ENCODE assay signal across 15 cellular contexts in genomic region chr15:74641151-74641550, GRCh38. TPM values are rescaled to one million over a fixed set of nuclear protein-coding genes. Genes with fewer than 3 reads are reported as not detected.
A peak's percentile ranks its signal among the peaks of the same experiment; 100 is the strongest.
DNase-seq lines count a peak whose midpoint lies in the region; ATAC-seq and TF ChIP-seq lines count a peak whose summit lies in the region.
"Had no signal": no experiment of that assay in that cellular context is flagged by ENCODE, and none has a peak within 500 bp of the region (broad histone marks: within the 10 kb centered on the region; RNA-seq: fewer than 3 reads in every experiment).

No MANE protein-coding gene starts in this region.

- H3K79me2 ChIP-seq in hepatocyte, result peaks cover 36% of the 10 kb centered on the region
- no peaks in the 10 kb centered on the region for H3K79me2 ChIP-seq in mesendoderm (ENCODE audit: control insufficient read depth, insufficient read depth, low read length)

- peaks cover 20% of the 10 kb centered on the region for H3K4me1 Mint-ChIP-seq in activated CD8-positive, alpha-beta T cell treated with anti-CD3 and anti-CD28 coated beads for 36 hours (ENCODE audit: low read depth)
- peaks cover 6% of the 10 kb centered on the region for H3K4me1 Mint-ChIP-seq in activated CD8-positive, alpha-beta T cell treated with anti-CD3 and anti-CD28 coated beads, Interleukin-2, amount 10 ng/mL, durations not matched to agents 7 days and 5 days (ENCODE audit: low read depth)
- H3K4me1 Mint-ChIP-seq in activated T-helper 17 cell treated with anti-CD3 and anti-CD28 coated beads, Interleukin-2, amount 50 U/mL, for 72 hours, result peaks cover 7% of the 10 kb centered on the region
- peaks cover 9% of the 10 kb centered on the region for H3K4me1 Mint-ChIP-seq in T-helper 2 cell treated with Interferon-gamma antibody and Interleukin-4, amounts not matched to agents 5 μg/mL and 100 μg/mL, for 36 hours (ENCODE audit: low read depth)

- H3K4me1 ChIP-seq in hepatocyte (ENCODE audit: insufficient read depth) (peaks cover 30% of the 10 kb centered on the region), stomach (peaks cover 21 to 48% (median 41%) of the 10 kb centered on the region in 4 donors), mesendoderm (ENCODE audit: control insufficient read depth, low read depth, low read length) (peaks cover 20% of the 10 kb centered on the region)

- 89% methylated on average over 1 of the region's 1 CpG for WGBS in hepatocyte (ENCODE audit: low lambda C conversion rate, missing lambda C conversion rate)
- WGBS in stomach, 5 donors, result 53 to 65% (median 56%) methylated on average over 1 of the region's 1 CpG
- no CpG with 5 or more reads among the region's 1 CpG for WGBS in mesendoderm (ENCODE audit: extremely low coverage, insufficient coverage, low lambda C conversion rate)

- no peak overlapping the region for H4K5ac ChIP-seq in mesendoderm (ENCODE audit: low read length)

- H2AK5ac ChIP-seq in mesendoderm (ENCODE audit: low read length), result no peak overlapping the region

- no peak for TF ChIP-seq EP300 in stomach (IDR thresholded peaks at IDR 0.05)

- no peaks in the 10 kb centered on the region for H4K20me1 ChIP-seq in hepatocyte (ENCODE audit: insufficient read depth, poor library complexity, severe bottlenecking)

- peak overlapping the region; percentile 96 for H3K27ac ChIP-seq in hepatocyte
- H3K27ac ChIP-seq in stomach, result peak overlapping the region; percentile 6 to 84 (median 80)
- H3K27ac ChIP-seq in mesendoderm (ENCODE audit: low read depth, low read length), result no peak overlapping the region
- H3K27ac ChIP-seq: SJSA1 had no signal

- DNase-seq in activated CD8-positive, alpha-beta T cell treated with anti-CD3 and anti-CD28 coated beads for 36 hours, result no peak
- DNase-seq in activated CD8-positive, alpha-beta T cell treated with anti-CD3 and anti-CD28 coated beads, Interleukin-2, amount 10 ng/mL, durations not matched to agents 7 days and 5 days, result no peak
- no peak for DNase-seq in hepatocyte (ENCODE audit: low spot score)
- DNase-seq in stomach, result no peak
- DNase-seq in mesendoderm, result no peak
- DNase-seq in T-helper 2 cell treated with Interferon-gamma antibody and Interleukin-4, amounts not matched to agents 5 μg/mL and 100 μg/mL, for 36 hours (ENCODE audit: low spot score), result no peak
- DNase-seq: activated CD4-positive, alpha-beta T cell treated with anti-CD3 and anti-CD28 coated beads for 4 hours; anterior cingulate cortex; DMS53; NCI-H1092 treated with DMSO at 0.1 percent for 48 hours; NCI-H1930 had no signal

- no peak overlapping the region for H3K9ac ChIP-seq in mesendoderm (ENCODE audit: low read length)

- H3K18ac ChIP-seq in mesendoderm (ENCODE audit: low read length), result no peak overlapping the region

- no peak overlapping the region for H2BK15ac ChIP-seq in mesendoderm (replicated peaks; ENCODE audit: low read depth)

- H3K79me1 ChIP-seq in mesendoderm (ENCODE audit: low read length), result peaks cover 9% of the 10 kb centered on the region

- H3K27me3 ChIP-seq in hepatocyte (no peaks in the 10 kb centered on the region), stomach (no peaks in the 10 kb centered on the region), mesendoderm (ENCODE audit: insufficient read depth, low read length, poor library complexity) (no peaks in the 10 kb centered on the region)
- H3K27me3 ChIP-seq: SJSA1 had no signal

- POLR2A ChIA-PET in activated CD8-positive, alpha-beta T cell treated with anti-CD3 and anti-CD28 coated beads for 36 hours (lab: Charles Lee), result interaction anchor here (0.9 to 1.2 kb wide), 4 partner anchors 9 to 136 kb away, joined by 3 to 5 read pairs (median 4); no protein-coding TSS in a partner anchor
- POLR2A ChIA-PET in activated CD8-positive, alpha-beta T cell treated with anti-CD3 and anti-CD28 coated beads, Interleukin-2, amount 10 ng/mL, durations not matched to agents 7 days and 5 days (lab: Charles Lee), result interaction anchor here (1.0 kb wide), 1 partner anchor 101 kb away, joined by 3 read pairs; the partner anchor contains the start of gene ARID3B

- no peak for ATAC-seq in activated CD8-positive, alpha-beta T cell treated with anti-CD3 and anti-CD28 coated beads for 36 hours
- no peak for ATAC-seq in activated CD8-positive, alpha-beta T cell treated with anti-CD3 and anti-CD28 coated beads, Interleukin-2, amount 10 ng/mL, durations not matched to agents 7 days and 5 days
- ATAC-seq in activated T-helper 17 cell treated with anti-CD3 and anti-CD28 coated beads, Interleukin-2, amount 50 U/mL, for 72 hours (replicated peaks), result no peak
- no peak for ATAC-seq in GM18505 (IDR thresholded peaks at IDR 0.05; ENCODE audit: unreplicated experiment)

- H3K4me2 ChIP-seq in hepatocyte (no peak overlapping the region), mesendoderm (ENCODE audit: low read length) (no peak overlapping the region)

- H3K56ac ChIP-seq in mesendoderm (ENCODE audit: low read length), result no peak overlapping the region

- H3K4me3 Mint-ChIP-seq in activated CD8-positive, alpha-beta T cell treated with anti-CD3 and anti-CD28 coated beads for 36 hours, result no peak overlapping the region
- no peak overlapping the region for H3K4me3 Mint-ChIP-seq in activated CD8-positive, alpha-beta T cell treated with anti-CD3 and anti-CD28 coated beads, Interleukin-2, amount 10 ng/mL, durations not matched to agents 7 days and 5 days
- no peak overlapping the region for H3K4me3 Mint-ChIP-seq in activated T-helper 17 cell treated with anti-CD3 and anti-CD28 coated beads, Interleukin-2, amount 50 U/mL, for 72 hours
- no peak overlapping the region for H3K4me3 Mint-ChIP-seq in T-helper 2 cell treated with Interferon-gamma antibody and Interleukin-4, amounts not matched to agents 5 μg/mL and 100 μg/mL, for 36 hours
- H3K4me3 Mint-ChIP-seq: memory B cell had no signal

- H2BK120ac ChIP-seq in mesendoderm (ENCODE audit: low read depth, low read length), result no peak overlapping the region

- no peak overlapping the region for H4K8ac ChIP-seq in mesendoderm (ENCODE audit: low read depth, low read length)

- H3K27me3 Mint-ChIP-seq in activated CD8-positive, alpha-beta T cell treated with anti-CD3 and anti-CD28 coated beads for 36 hours, result no peaks in the 10 kb centered on the region
- H3K27me3 Mint-ChIP-seq in activated CD8-positive, alpha-beta T cell treated with anti-CD3 and anti-CD28 coated beads, Interleukin-2, amount 10 ng/mL, durations not matched to agents 7 days and 5 days (ENCODE audit: low read depth), result no peaks in the 10 kb centered on the region
- H3K27me3 Mint-ChIP-seq in activated T-helper 17 cell treated with anti-CD3 and anti-CD28 coated beads, Interleukin-2, amount 50 U/mL, for 72 hours, result no peaks in the 10 kb centered on the region
- no peaks in the 10 kb centered on the region for H3K27me3 Mint-ChIP-seq in T-helper 2 cell treated with Interferon-gamma antibody and Interleukin-4, amounts not matched to agents 5 μg/mL and 100 μg/mL, for 36 hours (ENCODE audit: low read depth)
- H3K27me3 Mint-ChIP-seq: memory B cell had no signal

- H3K36me3 ChIP-seq in hepatocyte (replicated peaks; ENCODE audit: insufficient read depth, low read depth), result no peaks in the 10 kb centered on the region
- peaks cover 40 to 67% (median 47%) of the 10 kb centered on the region in 4 donors for H3K36me3 ChIP-seq in stomach
- no peaks in the 10 kb centered on the region for H3K36me3 ChIP-seq in mesendoderm (ENCODE audit: control insufficient read depth, insufficient read depth, low read length)

- TF ChIP-seq CTCF in activated CD8-positive, alpha-beta T cell treated with anti-CD3 and anti-CD28 coated beads for 36 hours (IDR thresholded peaks at IDR 0.05), result no peak
- TF ChIP-seq CTCF in hepatocyte (IDR thresholded peaks at IDR 0.05; ENCODE audit: poor library complexity), result no peak
- no peak for TF ChIP-seq CTCF in stomach (IDR thresholded peaks at IDR 0.05)

- no peaks in the 10 kb centered on the region for H3K9me2 ChIP-seq in hepatocyte (replicated peaks; ENCODE audit: insufficient read depth)

- no peak overlapping the region for H2AFZ ChIP-seq in hepatocyte

- no peaks in the 10 kb centered on the region for H3K9me3 Mint-ChIP-seq in activated CD8-positive, alpha-beta T cell treated with anti-CD3 and anti-CD28 coated beads for 36 hours
- no peaks in the 10 kb centered on the region for H3K9me3 Mint-ChIP-seq in activated CD8-positive, alpha-beta T cell treated with anti-CD3 and anti-CD28 coated beads, Interleukin-2, amount 10 ng/mL, durations not matched to agents 7 days and 5 days (ENCODE audit: insufficient read depth)
- H3K9me3 Mint-ChIP-seq in activated T-helper 17 cell treated with anti-CD3 and anti-CD28 coated beads, Interleukin-2, amount 50 U/mL, for 72 hours, result no peaks in the 10 kb centered on the region
- H3K9me3 Mint-ChIP-seq in T-helper 2 cell treated with Interferon-gamma antibody and Interleukin-4, amounts not matched to agents 5 μg/mL and 100 μg/mL, for 36 hours, result no peaks in the 10 kb centered on the region
- H3K9me3 Mint-ChIP-seq: memory B cell had no signal

- no peak overlapping the region for H3K4ac ChIP-seq in mesendoderm (ENCODE audit: low read depth, low read length)

- no peak for TF ChIP-seq POLR2A in stomach (IDR thresholded peaks at IDR 0.05)
- TF ChIP-seq POLR2A in GM18505 (IDR thresholded peaks at IDR 0.05; ENCODE audit: borderline replicate concordance, extremely low read depth, insufficient read depth, insufficient read length), result no peak

- peaks cover 12% of the 10 kb centered on the region for H3K36me3 Mint-ChIP-seq in activated CD8-positive, alpha-beta T cell treated with anti-CD3 and anti-CD28 coated beads for 36 hours (ENCODE audit: low read depth)
- H3K36me3 Mint-ChIP-seq in activated CD8-positive, alpha-beta T cell treated with anti-CD3 and anti-CD28 coated beads, Interleukin-2, amount 10 ng/mL, durations not matched to agents 7 days and 5 days (ENCODE audit: low read depth), result peaks cover 21% of the 10 kb centered on the region
- peaks cover 65% of the 10 kb centered on the region for H3K36me3 Mint-ChIP-seq in activated T-helper 17 cell treated with anti-CD3 and anti-CD28 coated beads, Interleukin-2, amount 50 U/mL, for 72 hours (ENCODE audit: low read depth)
- H3K36me3 Mint-ChIP-seq in T-helper 2 cell treated with Interferon-gamma antibody and Interleukin-4, amounts not matched to agents 5 μg/mL and 100 μg/mL, for 36 hours (ENCODE audit: low read depth), result peaks cover 10% of the 10 kb centered on the region

- no peak overlapping the region for H2BK5ac ChIP-seq in mesendoderm (ENCODE audit: low read length)

- peak overlapping the region; percentile 55 for H3K27ac Mint-ChIP-seq in activated CD8-positive, alpha-beta T cell treated with anti-CD3 and anti-CD28 coated beads for 36 hours
- H3K27ac Mint-ChIP-seq in activated CD8-positive, alpha-beta T cell treated with anti-CD3 and anti-CD28 coated beads, Interleukin-2, amount 10 ng/mL, durations not matched to agents 7 days and 5 days, result no peak overlapping the region
- H3K27ac Mint-ChIP-seq in activated T-helper 17 cell treated with anti-CD3 and anti-CD28 coated beads, Interleukin-2, amount 50 U/mL, for 72 hours, result peak overlapping the region; percentile 67
- H3K27ac Mint-ChIP-seq in T-helper 2 cell treated with Interferon-gamma antibody and Interleukin-4, amounts not matched to agents 5 μg/mL and 100 μg/mL, for 36 hours, result no peak overlapping the region
- H3K27ac Mint-ChIP-seq: memory B cell had no signal

- intact Hi-C loops in activated CD8-positive, alpha-beta T cell treated with anti-CD3 and anti-CD28 coated beads for 36 hours (cut with micrococcal nuclease), result no loop called here
- intact Hi-C loops in stomach (cut with DNase I; ENCODE audit: low total_unique reads), result no loop called here

- no peak overlapping the region for H3K23ac ChIP-seq in mesendoderm (ENCODE audit: low read length)

- H3K9me3 ChIP-seq in hepatocyte (ENCODE audit: low read depth), result no peaks in the 10 kb centered on the region
- no peaks in the 10 kb centered on the region for H3K9me3 ChIP-seq in stomach
- H3K9me3 ChIP-seq: SJSA1 had no signal

- no peak overlapping the region for H3K4me3 ChIP-seq in hepatocyte
- no peak overlapping the region for H3K4me3 ChIP-seq in stomach
- no peak overlapping the region for H3K4me3 ChIP-seq in mesendoderm (ENCODE audit: low read length)
- H3K4me3 ChIP-seq: SJSA1 had no signal

- CTCF ChIA-PET in activated CD8-positive, alpha-beta T cell treated with anti-CD3 and anti-CD28 coated beads for 36 hours (lab: Charles Lee), result interaction anchor here (0.7 to 14.7 kb wide), 7 partner anchors 9 to 309 kb away, joined by 3 to 576 read pairs (median 4); partner anchors contain the start of gene CPLX3
- CTCF ChIA-PET in activated CD8-positive, alpha-beta T cell treated with anti-CD3 and anti-CD28 coated beads, Interleukin-2, amount 10 ng/mL, durations not matched to agents 7 days and 5 days (lab: Charles Lee), result interaction anchor here (1.0 to 19.3 kb wide), 5 partner anchors 9 to 260 kb away, joined by 3 to 508 read pairs (median 3); partner anchors contain the start of gene CYP1A1

RNA-seq across cellular contexts. Expression of gene CLK3, which starts 25.5 kb away (rescaled TPM):
- total RNA-seq in activated CD8-positive, alpha-beta T cell treated with anti-CD3 and anti-CD28 coated beads for 36 hours, result 100 to 1,000 TPM; 159 to 168 TPM
- 100 to 1,000 TPM; 125 to 128 TPM for total RNA-seq in activated CD8-positive, alpha-beta T cell treated with anti-CD3 and anti-CD28 coated beads, Interleukin-2, amount 10 ng/mL, durations not matched to agents 7 days and 5 days
- total RNA-seq in activated T-helper 17 cell treated with anti-CD3 and anti-CD28 coated beads, Interleukin-2, amount 50 U/mL, for 72 hours, result 100 to 1,000 TPM; 117 to 179 TPM
- total RNA-seq in hepatocyte (71.3 and 94.6 TPM in 2 replicates), stomach (100 to 1,000 TPM in 4 of 5 donors, 10 to 100 TPM in 1; 50.1 to 226 (median 120) TPM)
- polyA plus RNA-seq in hepatocyte (69.0 and 91.7 TPM in 2 replicates), stomach (10 to 100 TPM; 47.6 to 71.5 (median 57.1) TPM)
- 35.9 TPM for polyA plus RNA-seq in mesendoderm (2013, experiment 1 of 2)
- 38.3 TPM for polyA plus RNA-seq in mesendoderm (2013, experiment 2 of 2)

RNA-seq across cellular contexts. Expression of gene EDC3, which starts 54.7 kb away (rescaled TPM):
- 10 to 100 TPM; 41.9 to 44.1 TPM for total RNA-seq in activated CD8-positive, alpha-beta T cell treated with anti-CD3 and anti-CD28 coated beads for 36 hours
- 10 to 100 TPM; 40.4 to 41.6 TPM for total RNA-seq in activated CD8-positive, alpha-beta T cell treated with anti-CD3 and anti-CD28 coated beads, Interleukin-2, amount 10 ng/mL, durations not matched to agents 7 days and 5 days
- 10 to 100 TPM; 47.9 to 56.0 TPM for total RNA-seq in activated T-helper 17 cell treated with anti-CD3 and anti-CD28 coated beads, Interleukin-2, amount 50 U/mL, for 72 hours
- total RNA-seq in hepatocyte, result 11.5 and 15.0 TPM in 2 replicates
- 21.1 and 31.4 TPM in 2 replicates for polyA plus RNA-seq in hepatocyte
- 10 to 100 TPM; 12.1 to 42.6 (median 17.4) TPM for total RNA-seq in stomach
- polyA plus RNA-seq in stomach, result 10 to 100 TPM in 2 of 3 donors, 1 to 10 TPM in 1; 8.8 to 10.5 (median 10.2) TPM
- polyA plus RNA-seq in mesendoderm (2013, experiment 1 of 2), result 28.2 TPM
- 31.0 TPM for polyA plus RNA-seq in mesendoderm (2013, experiment 2 of 2)

Comparison
In these comparisons a context has a peak if more than half of its experiments do, and no peak if none do; other contexts are left out.
1. H3K27ac Mint-ChIP-seq: peak in activated CD8-positive, alpha-beta T cell treated with anti-CD3 and anti-CD28 coated beads for 36 hours (single experiment) and activated T-helper 17 cell treated with anti-CD3 and anti-CD28 coated beads, Interleukin-2, amount 50 U/mL, for 72 hours (single experiment); none in activated CD8-positive, alpha-beta T cell treated with anti-CD3 and anti-CD28 coated beads, Interleukin-2, amount 10 ng/mL, durations not matched to agents 7 days and 5 days (single experiment) and T-helper 2 cell treated with Interferon-gamma antibody and Interleukin-4, amounts not matched to agents 5 μg/mL and 100 μg/mL, for 36 hours (single experiment).